In genomic region chr9:134139081-134139480, GRCh38 we compare ENCODE assay signal across 12 cellular contexts. TPM values are rescaled to one million over a fixed set of nuclear protein-coding genes. Genes with fewer than 3 reads are reported as not detected.
A peak's percentile ranks its signal among the peaks of the same experiment; 100 is the strongest.
DNase-seq lines count a peak whose midpoint lies in the region; ATAC-seq, FAIRE-seq and TF ChIP-seq lines count a peak whose summit lies in the region.
"Had no signal": no experiment of that assay in that cellular context is flagged by ENCODE, and none has a peak within 500 bp of the region (broad histone marks: within the 10 kb centered on the region; RNA-seq: fewer than 3 reads in every experiment).

No MANE protein-coding gene starts in this region.

- H3K27ac Mint-ChIP-seq in stimulated activated naive CD8-positive, alpha-beta T cell treated with anti-CD3 and anti-CD28 coated beads, Interleukin-15, Interleukin-2, amounts not matched to agents 100 ng/mL and 50 ng/mL, for 24 hours = no peak overlapping the region
- H3K27ac Mint-ChIP-seq: activated B cell treated with CpG ODN at 0.5 μM for 24 hours had no signal

- H3K79me2 ChIP-seq in GM12878 (ENCODE audit: control insufficient read depth, insufficient read depth, low read length) (peaks cover 39% of the 10 kb centered on the region), Karpas-422 (ENCODE audit: low read length) (peaks cover 42% of the 10 kb centered on the region)

- H3K9me3 ChIP-seq in GM12878 (replicated peaks; ENCODE audit: control insufficient read depth, insufficient read depth, low read length) (no peaks in the 10 kb centered on the region), iPS-20b (ENCODE audit: insufficient read depth, low read depth, low read length) (no peaks in the 10 kb centered on the region), Karpas-422 (ENCODE audit: low read length) (no peaks in the 10 kb centered on the region)

- in situ Hi-C loops in GM12878 (cut with MboI) = no loop called here

- H3K27ac ChIP-seq in GM12878 (ENCODE audit: control insufficient read depth, insufficient read depth) (no peak overlapping the region), iPS-20b (ENCODE audit: low read length) (no peak overlapping the region), Karpas-422 (ENCODE audit: low read length) (no peak overlapping the region)

- WGBS in GM12878 (ENCODE audit: insufficient coverage, insufficient replicate concordance, low lambda C conversion rate, missing lambda C conversion rate) = 90% methylated on average over 11 of the region's 11 CpGs

- no peak for FAIRE-seq in GM12878 (lab: Jason Lieb, UNC)
- FAIRE-seq: frontal cortex had no signal

- ATAC-seq in stimulated activated naive CD8-positive, alpha-beta T cell treated with anti-CD3 and anti-CD28 coated beads, Interleukin-15, Interleukin-2, amounts not matched to agents 100 U/mL and 50 U/mL, for 24 hours = no peak
- ATAC-seq in GM12878 (no peak), HG02798 (IDR thresholded peaks at IDR 0.05; ENCODE audit: poor library complexity, unreplicated experiment) (no peak)

- BruUV-seq in GM12878 (replicated peaks; lab: Mats Ljungman, UMichigan) = TSS peak; percentile 51

- H3K36me3 Mint-ChIP-seq in stimulated activated naive CD8-positive, alpha-beta T cell treated with anti-CD3 and anti-CD28 coated beads, Interleukin-15, Interleukin-2, amounts not matched to agents 100 ng/mL and 50 ng/mL, for 24 hours (ENCODE audit: low read depth) = peaks cover 50% of the 10 kb centered on the region

- H3K4me3 Mint-ChIP-seq in stimulated activated naive CD8-positive, alpha-beta T cell treated with anti-CD3 and anti-CD28 coated beads, Interleukin-15, Interleukin-2, amounts not matched to agents 100 ng/mL and 50 ng/mL, for 24 hours = peak overlapping the region; percentile 97

- no peak for TF ChIP-seq RAD21 in GM12878 (IDR thresholded peaks at IDR 0.05; ENCODE audit: insufficient read depth, low read depth, low read length)

- RAD21 ChIA-PET in GM12878 (lab: Charles Lee; ENCODE audit: unreplicated experiment) = no interaction called here

- TF ChIP-seq CTCF in GM12878 (IDR thresholded peaks at IDR 0.05 in 2 of 3, conservative IDR thresholded peaks at IDR 0.05 in 1 of 3; ENCODE audit: control insufficient read depth in 2 of 3, extremely low read depth in 1 of 3, insufficient read depth in 1 of 3, low read depth in 3 of 3, low read length in 3 of 3) = no peak

- no peak overlapping the region for H3K4me3 ChIP-seq in GM12878
- H3K4me3 ChIP-seq in iPS-20b (ENCODE audit: low read length) = peak overlapping the region; percentile 26; the same call in 1 of the 2 replicates
- H3K4me3 ChIP-seq in Karpas-422 (ENCODE audit: low read length) = no peak overlapping the region

- H3K27me3 Mint-ChIP-seq in stimulated activated naive CD8-positive, alpha-beta T cell treated with anti-CD3 and anti-CD28 coated beads, Interleukin-15, Interleukin-2, amounts not matched to agents 100 ng/mL and 50 ng/mL, for 24 hours = no peaks in the 10 kb centered on the region
- H3K27me3 Mint-ChIP-seq: activated B cell treated with CpG ODN at 0.5 μM for 24 hours had no signal

- CTCF ChIA-PET in GM12878 (lab: Yijun Ruan, JAX) = interaction anchor here (0.7 to 0.8 kb wide), 2 partner anchors 357 to 1974 kb away, joined by 3 read pairs; no protein-coding TSS in a partner anchor

- POLR2A ChIA-PET in GM12878 (lab: Charles Lee) = no interaction called here

- H3K27me3 ChIP-seq in GM12878 (replicated peaks in 1 of 2; ENCODE audit: control insufficient read depth in 2 of 2, insufficient read depth in 2 of 2, low read length in 1 of 2) = no peaks in the 10 kb centered on the region
- H3K27me3 ChIP-seq in iPS-20b (ENCODE audit: insufficient read depth, low read length) = no peaks in the 10 kb centered on the region
- no peaks in the 10 kb centered on the region for H3K27me3 ChIP-seq in Karpas-422 (ENCODE audit: low read length)

- H2AFZ ChIP-seq in GM12878 (ENCODE audit: control insufficient read depth, low read depth, low read length) (no peak overlapping the region), Karpas-422 (ENCODE audit: low read length) (no peak overlapping the region)

- intact Hi-C loops in GM12878 (cut with micrococcal nuclease; ENCODE audit: unreplicated experiment) = no loop called here

- no peak for TF ChIP-seq EP300 in GM12878 (IDR thresholded peaks at IDR 0.05; ENCODE audit: borderline replicate concordance in 1 of 2, control insufficient read depth in 1 of 2, low read depth in 2 of 2, low read length in 2 of 2)

- peaks cover 4% of the 10 kb centered on the region; the same call in 1 of the 2 replicates for H4K20me1 ChIP-seq in GM12878 (ENCODE audit: control insufficient read depth, insufficient read depth)
- H4K20me1 ChIP-seq in Karpas-422 (ENCODE audit: insufficient read depth, low read depth, low read length) = peaks cover 41% of the 10 kb centered on the region

- no peaks in the 10 kb centered on the region for H3K9me3 Mint-ChIP-seq in stimulated activated naive CD8-positive, alpha-beta T cell treated with anti-CD3 and anti-CD28 coated beads, Interleukin-15, Interleukin-2, amounts not matched to agents 100 ng/mL and 50 ng/mL, for 24 hours
- H3K9me3 Mint-ChIP-seq: activated B cell treated with CpG ODN at 0.5 μM for 24 hours had no signal

- H3K36me3 ChIP-seq in GM12878 (ENCODE audit: control insufficient read depth in 2 of 2, insufficient read depth in 2 of 2, low read length in 1 of 2) = peaks cover 9 to 17% of the 10 kb centered on the region in 2 experiments; a peak in 3 of 4 replicates
- peaks cover 57% of the 10 kb centered on the region for H3K36me3 ChIP-seq in iPS-20b (ENCODE audit: insufficient read depth, low read depth, low read length)
- H3K36me3 ChIP-seq in Karpas-422 (ENCODE audit: insufficient read depth, low read length) = peaks cover 10% of the 10 kb centered on the region; the same call in 1 of the 2 replicates

- TF ChIP-seq POLR2A in GM12878 (IDR thresholded peaks at IDR 0.05; ENCODE audit: low read depth, low read length) = no peak

- H3K4me1 Mint-ChIP-seq in stimulated activated naive CD8-positive, alpha-beta T cell treated with anti-CD3 and anti-CD28 coated beads, Interleukin-15, Interleukin-2, amounts not matched to agents 100 ng/mL and 50 ng/mL, for 24 hours (ENCODE audit: low read depth) = peaks cover 33% of the 10 kb centered on the region

- SMC1A ChIA-PET in GM12878 (lab: Charles Lee; ENCODE audit: uncharacterized antibody, unreplicated experiment) = interaction anchor here (1.0 kb wide), 1 partner anchor 25 kb away, joined by 3 read pairs; the partner anchor contains the start of gene RNU6ATAC

- H3K4me1 ChIP-seq in GM12878 (ENCODE audit: control insufficient read depth, insufficient read depth, low read length) = peaks cover 7% of the 10 kb centered on the region
- peaks cover 14% of the 10 kb centered on the region for H3K4me1 ChIP-seq in iPS-20b (ENCODE audit: insufficient read depth, low read length)
- peaks cover 27% of the 10 kb centered on the region for H3K4me1 ChIP-seq in Karpas-422 (ENCODE audit: low read length)

- H3K4me2 ChIP-seq in GM12878 (ENCODE audit: control insufficient read depth, insufficient read depth) (peak overlapping the region; percentile 35; the same call in 1 of the 2 replicates), Karpas-422 (ENCODE audit: low read depth, low read length, poor library complexity, severe bottlenecking) (no peak overlapping the region)

- H3K9me2 ChIP-seq in Karpas-422 (replicated peaks; ENCODE audit: insufficient read depth, low read length) = no peaks in the 10 kb centered on the region

- no peak for DNase-seq in stimulated activated naive CD8-positive, alpha-beta T cell treated with anti-CD3 and anti-CD28 coated beads, Interleukin-15, Interleukin-2, amounts not matched to agents 100 U/mL and 50 U/mL, for 24 hours
- no peak for DNase-seq in GM12878 (ENCODE audit: low read depth, low spot score)
- DNase-seq in NCI-H1092 treated with DMSO at 0.1 percent for 48 hours (lab: John Stamatoyannopoulos, UW) = no peak
- no peak for DNase-seq in Karpas-422
- DNase-seq in NOMO-1 treated with DMSO at 0.1 percent for 48 hours (lab: John Stamatoyannopoulos, UW; ENCODE audit: unreplicated experiment) = no peak
- DNase-seq: activated B cell treated with CpG ODN at 0.5 μM for 24 hours, Right ventricle myocardium superior had no signal

- H3K9ac ChIP-seq in GM12878 (ENCODE audit: control insufficient read depth, insufficient read depth, low read length) (no peak overlapping the region), iPS-20b (ENCODE audit: low read depth, low read length) (peak overlapping the region; percentile 41; the same call in 1 of the 2 replicates), Karpas-422 (ENCODE audit: low read length) (no peak overlapping the region)

RNA-seq across cellular contexts. Expression of gene WDR5, which starts 3.2 kb away (rescaled TPM):
- total RNA-seq in GM12878 (2013; cell fraction: nucleolus; rRNA removed) = 25.9 and 34.3 TPM in 2 replicates
- total RNA-seq in GM12878 (2014; rRNA removed) (27.6 and 33.2 TPM in 2 replicates), GM12878 (2014; rRNA removed; fragmentation: Illumina TruSeq; extraction: Trizol) (24.0 and 27.0 TPM in 2 replicates), GM12878 (2021) (43.7 and 43.9 TPM in 2 replicates)
- polyA plus RNA-seq in GM12878 (2011; ENCODE audit: low read depth) = 13.2 TPM
- polyA plus RNA-seq in GM12878 (2011; rRNA removed) (25.5 and 29.0 TPM in 2 replicates), GM12878 (2014; fragmentation: Illumina TruSeq; extraction: Trizol) (30.7 and 33.1 TPM in 2 replicates), GM12878 (2014; fragmentation: Nextera tagmentation; extraction: Ambion mirVana) (1 to 10 TPM; 1.4 to 3.8 TPM), GM12878 (2014; rRNA removed) (37.1 and 44.9 TPM in 2 replicates), GM12878 (2016; fragmentation: Nextera tagmentation; extraction: Ambion mirVana) (10 to 100 TPM; 36.9 to 42.7 TPM)
- 33.1 and 40.0 TPM in 2 replicates for polyA plus RNA-seq in GM12878 (2011; cell fraction: cytosol; rRNA removed)
- 61.7 and 83.0 TPM in 2 replicates for polyA plus RNA-seq in GM12878 (2011; cell fraction: nucleus; rRNA removed)
- 22.4 and 23.7 TPM in 2 replicates for polyA plus RNA-seq in GM12878 (2012)
- polyA minus RNA-seq in GM12878 (2011; rRNA and poly(A)+ RNA removed) = 16.2 and 21.2 TPM in 2 replicates
- polyA minus RNA-seq in GM12878 (2011; cell fraction: cytosol; rRNA and poly(A)+ RNA removed) = 12.0 and 14.2 TPM in 2 replicates
- polyA minus RNA-seq in GM12878 (2011; cell fraction: nucleus; rRNA and poly(A)+ RNA removed) = 20.9 and 31.9 TPM in 2 replicates
- 19.6 and 26.6 TPM in 2 replicates for total RNA-seq in Karpas-422 (2014; rRNA removed; shearing (Covaris generic); ENCODE audit: low replicate concordance)

RNA-seq across cellular contexts. Expression of gene RNU6ATAC, which starts 25.3 kb away (rescaled TPM):
- total RNA-seq in GM12878 (2013; cell fraction: nucleolus; rRNA removed) = not detected in 2 replicates
- not detected in 2 replicates for total RNA-seq in GM12878 (2014; rRNA removed)
- 184 and 189 TPM in 2 replicates for total RNA-seq in GM12878 (2014; rRNA removed; fragmentation: Illumina TruSeq; extraction: Trizol)
- 69.7 and 89.7 TPM in 2 replicates for total RNA-seq in GM12878 (2021)
- not detected for polyA plus RNA-seq in GM12878 (2011; ENCODE audit: low read depth)
- not detected in 2 replicates for polyA plus RNA-seq in GM12878 (2011; rRNA removed)
- not detected in 2 replicates for polyA plus RNA-seq in GM12878 (2011; cell fraction: cytosol; rRNA removed)
- polyA plus RNA-seq in GM12878 (2011; cell fraction: nucleus; rRNA removed) = not detected in 2 replicates
- not detected in 2 replicates for polyA plus RNA-seq in GM12878 (2012)
- not detected in 2 replicates for polyA plus RNA-seq in GM12878 (2014; fragmentation: Illumina TruSeq; extraction: Trizol)
- polyA plus RNA-seq in GM12878 (2014; fragmentation: Nextera tagmentation; extraction: Ambion mirVana) = not detected
- not detected in 2 replicates for polyA plus RNA-seq in GM12878 (2014; rRNA removed)
- not detected for polyA plus RNA-seq in GM12878 (2016; fragmentation: Nextera tagmentation; extraction: Ambion mirVana)
- polyA minus RNA-seq in GM12878 (2011; rRNA and poly(A)+ RNA removed) = under 0.01 and 1,618 TPM in 2 replicates
- 495 and 1,333 TPM in 2 replicates for polyA minus RNA-seq in GM12878 (2011; cell fraction: cytosol; rRNA and poly(A)+ RNA removed)
- under 0.01 TPM in 2 replicates for polyA minus RNA-seq in GM12878 (2011; cell fraction: nucleus; rRNA and poly(A)+ RNA removed)
- total RNA-seq in Karpas-422 (2014; rRNA removed; shearing (Covaris generic); ENCODE audit: low replicate concordance) = not detected in 2 replicates
- total RNA-seq: frontal cortex, NCI-H460 had no signal
